ENCODE assay signal across 1 cellular context in the genomic region with DNA sequence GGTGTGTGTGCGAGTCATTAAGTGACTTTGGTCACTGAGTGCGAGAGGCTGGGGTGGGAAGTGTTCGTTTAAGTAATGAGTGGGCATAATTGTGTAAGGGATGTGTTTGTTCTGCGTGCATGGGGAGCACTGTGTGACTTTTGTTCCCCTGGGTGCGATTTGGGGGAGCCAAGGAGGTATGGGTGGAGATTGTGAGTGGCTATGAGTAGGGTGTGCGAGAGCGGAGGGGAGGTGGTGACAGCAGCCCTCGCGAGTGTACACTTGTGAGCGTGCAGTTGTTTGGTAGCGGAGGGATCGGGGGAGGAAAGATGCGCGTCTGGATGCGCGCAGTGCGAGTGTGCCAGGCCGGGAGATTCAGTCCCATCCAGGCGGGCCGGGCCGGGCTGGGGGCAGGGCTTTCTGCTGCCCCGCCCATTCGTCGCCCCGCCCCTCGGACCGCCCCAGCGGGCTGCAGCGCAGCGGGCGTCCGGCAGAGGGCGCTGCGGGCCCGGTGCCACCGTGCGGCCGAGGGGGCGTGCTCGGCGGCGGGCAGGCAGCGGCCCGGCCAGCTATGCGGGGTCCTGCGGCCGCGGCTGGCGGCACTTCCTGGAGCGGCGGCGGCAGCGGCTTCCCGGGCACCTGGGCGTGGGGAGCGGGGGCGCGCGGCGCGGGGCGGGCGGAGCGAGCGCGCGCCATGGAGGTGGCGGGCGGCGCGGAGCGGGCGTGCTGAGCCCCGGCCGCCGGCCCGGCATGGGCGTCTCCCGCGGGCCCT.
A peak's percentile ranks its signal among the peaks of the same experiment; 100 is the strongest.
TF ChIP-seq lines count a peak whose summit lies in the region.

A gene with protein sequence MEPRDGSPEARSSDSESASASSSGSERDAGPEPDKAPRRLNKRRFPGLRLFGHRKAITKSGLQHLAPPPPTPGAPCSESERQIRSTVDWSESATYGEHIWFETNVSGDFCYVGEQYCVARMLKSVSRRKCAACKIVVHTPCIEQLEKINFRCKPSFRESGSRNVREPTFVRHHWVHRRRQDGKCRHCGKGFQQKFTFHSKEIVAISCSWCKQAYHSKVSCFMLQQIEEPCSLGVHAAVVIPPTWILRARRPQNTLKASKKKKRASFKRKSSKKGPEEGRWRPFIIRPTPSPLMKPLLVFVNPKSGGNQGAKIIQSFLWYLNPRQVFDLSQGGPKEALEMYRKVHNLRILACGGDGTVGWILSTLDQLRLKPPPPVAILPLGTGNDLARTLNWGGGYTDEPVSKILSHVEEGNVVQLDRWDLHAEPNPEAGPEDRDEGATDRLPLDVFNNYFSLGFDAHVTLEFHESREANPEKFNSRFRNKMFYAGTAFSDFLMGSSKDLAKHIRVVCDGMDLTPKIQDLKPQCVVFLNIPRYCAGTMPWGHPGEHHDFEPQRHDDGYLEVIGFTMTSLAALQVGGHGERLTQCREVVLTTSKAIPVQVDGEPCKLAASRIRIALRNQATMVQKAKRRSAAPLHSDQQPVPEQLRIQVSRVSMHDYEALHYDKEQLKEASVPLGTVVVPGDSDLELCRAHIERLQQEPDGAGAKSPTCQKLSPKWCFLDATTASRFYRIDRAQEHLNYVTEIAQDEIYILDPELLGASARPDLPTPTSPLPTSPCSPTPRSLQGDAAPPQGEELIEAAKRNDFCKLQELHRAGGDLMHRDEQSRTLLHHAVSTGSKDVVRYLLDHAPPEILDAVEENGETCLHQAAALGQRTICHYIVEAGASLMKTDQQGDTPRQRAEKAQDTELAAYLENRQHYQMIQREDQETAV (plus strand): TSS at position 578 of the 751 bp plus-strand sequence. CDS start 197 bp downstream, outside the sequence.

TF ChIP-seq in K562, 482 proteins besides CTCF, POLR2A, EP300 and RAD21 (continued from another document and continues in another):
- TF ChIP-seq TGIF2 (CRISPR knock-in tag; IDR thresholded peaks at IDR 0.05), result no peak
- no peak for TF ChIP-seq GATA2 (CRISPR knock-in tag; IDR thresholded peaks at IDR 0.05)
- TF ChIP-seq ZNF24 (IDR thresholded peaks at IDR 0.05), result peak; percentile 16; the same call in 1 of the 2 replicates
- TF ChIP-seq KDM2B (CRISPR knock-in tag; IDR thresholded peaks at IDR 0.05), result peak; percentile 19; the same call in 1 of the 2 replicates
- no peak for TF ChIP-seq SRSF1 (IDR thresholded peaks at IDR 0.05; ENCODE audit: low read depth, low read length)
- TF ChIP-seq, protein P1, sequence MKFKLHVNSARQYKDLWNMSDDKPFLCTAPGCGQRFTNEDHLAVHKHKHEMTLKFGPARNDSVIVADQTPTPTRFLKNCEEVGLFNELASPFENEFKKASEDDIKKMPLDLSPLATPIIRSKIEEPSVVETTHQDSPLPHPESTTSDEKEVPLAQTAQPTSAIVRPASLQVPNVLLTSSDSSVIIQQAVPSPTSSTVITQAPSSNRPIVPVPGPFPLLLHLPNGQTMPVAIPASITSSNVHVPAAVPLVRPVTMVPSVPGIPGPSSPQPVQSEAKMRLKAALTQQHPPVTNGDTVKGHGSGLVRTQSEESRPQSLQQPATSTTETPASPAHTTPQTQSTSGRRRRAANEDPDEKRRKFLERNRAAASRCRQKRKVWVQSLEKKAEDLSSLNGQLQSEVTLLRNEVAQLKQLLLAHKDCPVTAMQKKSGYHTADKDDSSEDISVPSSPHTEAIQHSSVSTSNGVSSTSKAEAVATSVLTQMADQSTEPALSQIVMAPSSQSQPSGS (CRISPR knock-in tag; IDR thresholded peaks at IDR 0.05), result no peak
- TF ChIP-seq ZSCAN29 (IDR thresholded peaks at IDR 0.05), result no peak
- TF ChIP-seq, protein P2, sequence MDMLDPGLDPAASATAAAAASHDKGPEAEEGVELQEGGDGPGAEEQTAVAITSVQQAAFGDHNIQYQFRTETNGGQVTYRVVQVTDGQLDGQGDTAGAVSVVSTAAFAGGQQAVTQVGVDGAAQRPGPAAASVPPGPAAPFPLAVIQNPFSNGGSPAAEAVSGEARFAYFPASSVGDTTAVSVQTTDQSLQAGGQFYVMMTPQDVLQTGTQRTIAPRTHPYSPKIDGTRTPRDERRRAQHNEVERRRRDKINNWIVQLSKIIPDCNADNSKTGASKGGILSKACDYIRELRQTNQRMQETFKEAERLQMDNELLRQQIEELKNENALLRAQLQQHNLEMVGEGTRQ (CRISPR knock-in tag; IDR thresholded peaks at IDR 0.05), result no peak
- TF ChIP-seq, protein P3, sequence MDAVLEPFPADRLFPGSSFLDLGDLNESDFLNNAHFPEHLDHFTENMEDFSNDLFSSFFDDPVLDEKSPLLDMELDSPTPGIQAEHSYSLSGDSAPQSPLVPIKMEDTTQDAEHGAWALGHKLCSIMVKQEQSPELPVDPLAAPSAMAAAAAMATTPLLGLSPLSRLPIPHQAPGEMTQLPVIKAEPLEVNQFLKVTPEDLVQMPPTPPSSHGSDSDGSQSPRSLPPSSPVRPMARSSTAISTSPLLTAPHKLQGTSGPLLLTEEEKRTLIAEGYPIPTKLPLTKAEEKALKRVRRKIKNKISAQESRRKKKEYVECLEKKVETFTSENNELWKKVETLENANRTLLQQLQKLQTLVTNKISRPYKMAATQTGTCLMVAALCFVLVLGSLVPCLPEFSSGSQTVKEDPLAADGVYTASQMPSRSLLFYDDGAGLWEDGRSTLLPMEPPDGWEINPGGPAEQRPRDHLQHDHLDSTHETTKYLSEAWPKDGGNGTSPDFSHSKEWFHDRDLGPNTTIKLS (IDR thresholded peaks at IDR 0.05; ENCODE audit: borderline replicate concordance, low read depth), result no peak
- no peak for TF ChIP-seq ZNF354B (CRISPR knock-in tag; IDR thresholded peaks at IDR 0.05)
- TF ChIP-seq, protein P4, sequence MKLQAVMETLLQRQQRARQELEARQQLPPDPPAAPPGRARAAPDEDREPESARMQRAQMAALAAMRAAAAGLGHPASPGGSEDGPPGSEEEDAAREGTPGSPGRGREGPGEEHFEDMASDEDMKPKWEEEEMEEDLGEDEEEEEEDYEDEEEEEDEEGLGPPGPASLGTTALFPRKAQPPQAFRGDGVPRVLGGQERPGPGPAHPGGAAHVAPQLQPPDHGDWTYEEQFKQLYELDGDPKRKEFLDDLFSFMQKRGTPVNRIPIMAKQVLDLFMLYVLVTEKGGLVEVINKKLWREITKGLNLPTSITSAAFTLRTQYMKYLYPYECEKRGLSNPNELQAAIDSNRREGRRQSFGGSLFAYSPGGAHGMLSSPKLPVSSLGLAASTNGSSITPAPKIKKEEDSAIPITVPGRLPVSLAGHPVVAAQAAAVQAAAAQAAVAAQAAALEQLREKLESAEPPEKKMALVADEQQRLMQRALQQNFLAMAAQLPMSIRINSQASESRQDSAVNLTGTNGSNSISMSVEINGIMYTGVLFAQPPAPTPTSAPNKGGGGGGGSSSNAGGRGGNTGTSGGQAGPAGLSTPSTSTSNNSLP (IDR thresholded peaks at IDR 0.05; ENCODE audit: borderline replicate concordance, low read depth, low read length), result no peak
- TF ChIP-seq ZNF263 (CRISPR knock-in tag; IDR thresholded peaks at IDR 0.05; ENCODE audit: borderline replicate concordance), result no peak
- TF ChIP-seq, protein P5, sequence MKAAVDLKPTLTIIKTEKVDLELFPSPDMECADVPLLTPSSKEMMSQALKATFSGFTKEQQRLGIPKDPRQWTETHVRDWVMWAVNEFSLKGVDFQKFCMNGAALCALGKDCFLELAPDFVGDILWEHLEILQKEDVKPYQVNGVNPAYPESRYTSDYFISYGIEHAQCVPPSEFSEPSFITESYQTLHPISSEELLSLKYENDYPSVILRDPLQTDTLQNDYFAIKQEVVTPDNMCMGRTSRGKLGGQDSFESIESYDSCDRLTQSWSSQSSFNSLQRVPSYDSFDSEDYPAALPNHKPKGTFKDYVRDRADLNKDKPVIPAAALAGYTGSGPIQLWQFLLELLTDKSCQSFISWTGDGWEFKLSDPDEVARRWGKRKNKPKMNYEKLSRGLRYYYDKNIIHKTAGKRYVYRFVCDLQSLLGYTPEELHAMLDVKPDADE (conservative IDR thresholded peaks at IDR 0.05; ENCODE audit: control insufficient read depth, low read depth, low read length), result peak; percentile 44; the same call in 1 of the 2 replicates
- TF ChIP-seq, protein P6, sequence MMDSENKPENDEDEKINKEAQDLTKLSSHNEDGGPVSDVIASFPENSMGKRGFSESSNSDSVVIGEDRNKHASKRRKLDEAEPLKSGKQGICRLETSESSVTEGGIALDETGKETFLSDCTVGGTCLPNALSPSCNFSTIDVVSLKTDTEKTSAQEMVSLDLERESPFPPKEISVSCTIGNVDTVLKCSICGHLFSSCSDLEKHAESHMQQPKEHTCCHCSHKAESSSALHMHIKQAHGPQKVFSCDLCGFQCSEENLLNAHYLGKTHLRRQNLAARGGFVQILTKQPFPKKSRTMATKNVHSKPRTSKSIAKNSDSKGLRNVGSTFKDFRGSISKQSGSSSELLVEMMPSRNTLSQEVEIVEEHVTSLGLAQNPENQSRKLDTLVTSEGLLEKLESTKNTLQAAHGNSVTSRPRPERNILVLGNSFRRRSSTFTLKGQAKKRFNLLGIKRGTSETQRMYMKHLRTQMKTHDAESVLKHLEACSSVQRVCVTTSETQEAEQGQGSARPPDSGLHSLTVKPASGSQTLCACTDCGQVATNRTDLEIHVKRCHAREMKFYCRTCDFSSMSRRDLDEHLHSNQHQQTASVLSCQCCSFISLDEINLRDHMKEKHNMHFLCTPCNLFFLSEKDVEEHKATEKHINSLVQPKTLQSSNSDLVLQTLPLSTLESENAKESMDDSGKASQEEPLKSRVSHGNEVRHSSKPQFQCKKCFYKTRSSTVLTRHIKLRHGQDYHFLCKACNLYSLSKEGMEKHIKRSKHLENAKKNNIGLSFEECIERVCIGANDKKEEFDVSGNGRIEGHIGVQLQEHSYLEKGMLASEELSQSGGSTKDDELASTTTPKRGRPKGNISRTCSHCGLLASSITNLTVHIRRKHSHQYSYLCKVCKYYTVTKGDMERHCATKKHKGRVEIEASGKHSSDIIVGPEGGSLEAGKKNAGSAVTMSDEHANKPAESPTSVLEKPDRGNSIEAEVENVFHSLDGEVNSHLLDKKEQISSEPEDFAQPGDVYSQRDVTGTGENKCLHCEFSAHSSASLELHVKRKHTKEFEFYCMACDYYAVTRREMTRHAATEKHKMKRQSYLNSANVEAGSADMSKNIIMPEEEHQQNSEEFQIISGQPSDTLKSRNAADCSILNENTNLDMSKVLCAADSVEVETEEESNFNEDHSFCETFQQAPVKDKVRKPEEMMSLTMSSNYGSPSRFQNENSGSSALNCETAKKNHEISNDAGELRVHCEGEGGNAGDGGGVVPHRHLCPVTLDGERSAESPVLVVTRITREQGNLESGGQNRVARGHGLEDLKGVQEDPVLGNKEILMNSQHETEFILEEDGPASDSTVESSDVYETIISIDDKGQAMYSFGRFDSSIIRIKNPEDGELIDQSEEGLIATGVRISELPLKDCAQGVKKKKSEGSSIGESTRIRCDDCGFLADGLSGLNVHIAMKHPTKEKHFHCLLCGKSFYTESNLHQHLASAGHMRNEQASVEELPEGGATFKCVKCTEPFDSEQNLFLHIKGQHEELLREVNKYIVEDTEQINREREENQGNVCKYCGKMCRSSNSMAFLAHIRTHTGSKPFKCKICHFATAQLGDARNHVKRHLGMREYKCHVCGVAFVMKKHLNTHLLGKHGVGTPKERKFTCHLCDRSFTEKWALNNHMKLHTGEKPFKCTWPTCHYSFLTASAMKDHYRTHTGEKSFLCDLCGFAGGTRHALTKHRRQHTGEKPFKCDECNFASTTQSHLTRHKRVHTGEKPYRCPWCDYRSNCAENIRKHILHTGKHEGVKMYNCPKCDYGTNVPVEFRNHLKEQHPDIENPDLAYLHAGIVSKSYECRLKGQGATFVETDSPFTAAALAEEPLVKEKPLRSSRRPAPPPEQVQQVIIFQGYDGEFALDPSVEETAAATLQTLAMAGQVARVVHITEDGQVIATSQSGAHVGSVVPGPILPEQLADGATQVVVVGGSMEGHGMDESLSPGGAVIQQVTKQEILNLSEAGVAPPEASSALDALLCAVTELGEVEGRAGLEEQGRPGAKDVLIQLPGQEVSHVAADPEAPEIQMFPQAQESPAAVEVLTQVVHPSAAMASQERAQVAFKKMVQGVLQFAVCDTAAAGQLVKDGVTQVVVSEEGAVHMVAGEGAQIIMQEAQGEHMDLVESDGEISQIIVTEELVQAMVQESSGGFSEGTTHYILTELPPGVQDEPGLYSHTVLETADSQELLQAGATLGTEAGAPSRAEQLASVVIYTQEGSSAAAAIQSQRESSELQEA (IDR thresholded peaks at IDR 0.05; ENCODE audit: low read depth), result no peak
- TF ChIP-seq GTF2F1 (IDR thresholded peaks at IDR 0.05; ENCODE audit: low read depth, low read length), result no peak
- TF ChIP-seq, protein P7, sequence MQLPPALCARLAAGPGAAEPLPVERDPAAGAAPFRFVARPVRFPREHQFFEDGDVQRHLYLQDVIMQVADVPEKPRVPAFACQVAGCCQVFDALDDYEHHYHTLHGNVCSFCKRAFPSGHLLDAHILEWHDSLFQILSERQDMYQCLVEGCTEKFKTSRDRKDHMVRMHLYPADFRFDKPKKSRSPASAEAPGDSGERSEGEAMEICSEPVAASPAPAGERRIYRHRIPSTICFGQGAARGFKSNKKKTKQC (CRISPR knock-in tag; IDR thresholded peaks at IDR 0.05), result peak; percentile 54; the same call in 1 of the 2 replicates
- TF ChIP-seq PCBP1 (IDR thresholded peaks at IDR 0.05; ENCODE audit: low read depth, low read length, poor library complexity, severe bottlenecking), result no peak
- TF ChIP-seq TOE1 (IDR thresholded peaks at IDR 0.05; ENCODE audit: borderline replicate concordance), result no peak
- TF ChIP-seq TOE1 (CRISPR knock-in tag; IDR thresholded peaks at IDR 0.05; ENCODE audit: borderline replicate concordance, low read depth), result no peak
- peak in 2 of 3 experiments; percentile 5 to 37 for TF ChIP-seq YY1 (IDR thresholded peaks at IDR 0.05; ENCODE audit: borderline replicate concordance in 1 of 3, control insufficient read depth in 1 of 3, extremely low read depth in 1 of 3, insufficient read depth in 3 of 3, insufficient read length in 1 of 3, insufficient replicate concordance in 2 of 3, low read depth in 1 of 3, low read length in 2 of 3)
- 0 out of 2 replicates have a peak, but pooled peaks have one; percentile 16 for TF ChIP-seq JUN (IDR thresholded peaks at IDR 0.05; ENCODE audit: borderline replicate concordance, low read depth, low read length)
- no peak for TF ChIP-seq JUN (CRISPR knock-in tag; IDR thresholded peaks at IDR 0.05; ENCODE audit: borderline replicate concordance)
- no peak for TF ChIP-seq CBFA2T3 (IDR thresholded peaks at IDR 0.05)
- no peak for TF ChIP-seq HDAC6 (IDR thresholded peaks at IDR 0.05; ENCODE audit: low read depth, low read length)
- no peak for TF ChIP-seq FOSL1 (tag; conservative IDR thresholded peaks at IDR 0.05)
- peak; percentile 40 to 46; a peak in 1 of 4 replicates for TF ChIP-seq SIN3A (IDR thresholded peaks at IDR 0.05; ENCODE audit: borderline replicate concordance in 2 of 2, control insufficient read depth in 1 of 2, low read depth in 2 of 2, low read length in 2 of 2)
- TF ChIP-seq RFX7 (CRISPR knock-in tag; IDR thresholded peaks at IDR 0.05), result no peak
- no peak for TF ChIP-seq SRSF9 (IDR thresholded peaks at IDR 0.05; ENCODE audit: borderline replicate concordance, low read depth, low read length)
- TF ChIP-seq, protein P8, sequence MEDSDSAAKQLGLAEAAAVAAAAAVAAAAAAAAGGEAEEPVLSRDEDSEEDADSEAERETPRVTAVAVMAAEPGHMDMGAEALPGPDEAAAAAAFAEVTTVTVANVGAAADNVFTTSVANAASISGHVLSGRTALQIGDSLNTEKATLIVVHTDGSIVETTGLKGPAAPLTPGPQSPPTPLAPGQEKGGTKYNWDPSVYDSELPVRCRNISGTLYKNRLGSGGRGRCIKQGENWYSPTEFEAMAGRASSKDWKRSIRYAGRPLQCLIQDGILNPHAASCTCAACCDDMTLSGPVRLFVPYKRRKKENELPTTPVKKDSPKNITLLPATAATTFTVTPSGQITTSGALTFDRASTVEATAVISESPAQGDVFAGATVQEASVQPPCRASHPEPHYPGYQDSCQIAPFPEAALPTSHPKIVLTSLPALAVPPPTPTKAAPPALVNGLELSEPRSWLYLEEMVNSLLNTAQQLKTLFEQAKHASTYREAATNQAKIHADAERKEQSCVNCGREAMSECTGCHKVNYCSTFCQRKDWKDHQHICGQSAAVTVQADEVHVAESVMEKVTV (CRISPR knock-in tag; IDR thresholded peaks at IDR 0.05), result no peak
- TF ChIP-seq ZNF766 (CRISPR knock-in tag; conservative IDR thresholded peaks at IDR 0.05), result no peak
- TF ChIP-seq MAZ (CRISPR knock-in tag; conservative IDR thresholded peaks at IDR 0.05 in 1 of 2, IDR thresholded peaks at IDR 0.05 in 1 of 2), result peak in 1 of 2 experiments; percentile 52; a peak in 1 of 4 replicates
- TF ChIP-seq ZNF717 (CRISPR knock-in tag; IDR thresholded peaks at IDR 0.05), result no peak
